15 cellular contexts compared by ENCODE assay signal in genomic region chr12:132027636-132028035, GRCh38.
A peak's percentile ranks its signal among the peaks of the same experiment; 100 is the strongest.
DNase-seq lines count a peak whose midpoint lies in the region; ATAC-seq lines count a peak whose summit lies in the region.
"Had no signal": no experiment of that assay in that cellular context is flagged by ENCODE, and none has a peak within 500 bp of the region (broad histone marks: within the 10 kb centered on the region; RNA-seq: fewer than 3 reads in every experiment).

No MANE protein-coding gene starts in this region.

- no peak overlapping the region for H3K4me3 Mint-ChIP-seq in central memory CD8-positive, alpha-beta T cell
- H3K4me3 Mint-ChIP-seq: CD14-positive monocyte; CD4-positive, alpha-beta memory T cell had no signal

- ATAC-seq in central memory CD8-positive, alpha-beta T cell (replicated peaks; ENCODE audit: extremely low read depth, poor library complexity, severe bottlenecking): no peak
- no peak for ATAC-seq in GM21723 (IDR thresholded peaks at IDR 0.05; ENCODE audit: unreplicated experiment)
- ATAC-seq: HepG2 had no signal

- H3K9me3 Mint-ChIP-seq in central memory CD8-positive, alpha-beta T cell: no peaks in the 10 kb centered on the region
- H3K9me3 Mint-ChIP-seq: CD14-positive monocyte; CD4-positive, alpha-beta memory T cell had no signal

- peaks cover 62% of the 10 kb centered on the region for H3K36me3 Mint-ChIP-seq in central memory CD8-positive, alpha-beta T cell (ENCODE audit: insufficient read depth)

- DNase-seq in activated effector memory CD4-positive, alpha-beta T cell treated with anti-CD3 and anti-CD28 coated beads, Interleukin-2, amount 50 U/mL, for 16 hours: peak; percentile 10
- DNase-seq in activated effector memory CD4-positive, alpha-beta T cell treated with Interleukin-2 at 50 U/mL for 16 hours: no peak
- DNase-seq in central memory CD8-positive, alpha-beta T cell (ENCODE audit: low spot score in 2 of 2): no peak
- DNase-seq in lung microvascular endothelial cell (ENCODE audit: low read depth in 2 of 2) (peak; percentile 19 to 64), SHP77 (lab: John Stamatoyannopoulos, UW) (no peak), NCI-H345 treated with DMSO at 0.1 percent for 48 hours (lab: John Stamatoyannopoulos, UW; ENCODE audit: unreplicated experiment) (no peak)
- DNase-seq: 8988T; Calu3; CD4-positive, alpha-beta memory T cell; DMS79 treated with DMSO at 0.1 percent for 48 hours; GF-D8; GM23248 had no signal

- H3K4me1 Mint-ChIP-seq in central memory CD8-positive, alpha-beta T cell: no peaks in the 10 kb centered on the region
- H3K4me1 Mint-ChIP-seq: CD14-positive monocyte; CD4-positive, alpha-beta memory T cell had no signal

- peak overlapping the region; percentile 37 for H3K27ac Mint-ChIP-seq in central memory CD8-positive, alpha-beta T cell (ENCODE audit: low read depth)
- H3K27ac Mint-ChIP-seq: CD4-positive, alpha-beta memory T cell had no signal

- H3K27me3 Mint-ChIP-seq in central memory CD8-positive, alpha-beta T cell: no peaks in the 10 kb centered on the region
- H3K27me3 Mint-ChIP-seq: CD4-positive, alpha-beta memory T cell had no signal

Comparison
In these comparisons a context has a peak if more than half of its experiments do, and no peak if none do; other contexts are left out.
1. DNase-seq: peak in activated effector memory CD4-positive, alpha-beta T cell treated with anti-CD3 and anti-CD28 coated beads, Interleukin-2, amount 50 U/mL, for 16 hours (single experiment) and lung microvascular endothelial cell (2 of 2); none in activated effector memory CD4-positive, alpha-beta T cell treated with Interleukin-2 at 50 U/mL for 16 hours (single experiment), central memory CD8-positive, alpha-beta T cell (0 of 2), SHP77 (0 of 2) and NCI-H345 treated with DMSO at 0.1 percent for 48 hours (single experiment).